8 cellular contexts compared by ENCODE assay signal in genomic region chr14:55102141-55102547, GRCh38. TPM values are rescaled to one million over a fixed set of nuclear protein-coding genes. Genes with fewer than 3 reads are reported as not detected.
DNase-seq lines count a peak whose midpoint lies in the region; ATAC-seq and TF ChIP-seq lines count a peak whose summit lies in the region.

No MANE protein-coding gene starts in this region.

- no peak overlapping the region for H2AK5ac ChIP-seq in mesendoderm (ENCODE audit: low read length)

- no peaks in the 10 kb centered on the region for H3K36me3 ChIP-seq in mesendoderm (ENCODE audit: control insufficient read depth, insufficient read depth, low read length)

- H3K4me1 ChIP-seq in mesendoderm (ENCODE audit: control insufficient read depth, low read depth, low read length): peaks cover 7% of the 10 kb centered on the region

- no peak overlapping the region for H2BK15ac ChIP-seq in mesendoderm (replicated peaks; ENCODE audit: low read depth)

- H3K9ac ChIP-seq in mesendoderm (ENCODE audit: low read length): no peak overlapping the region

- H4K8ac ChIP-seq in mesendoderm (ENCODE audit: low read depth, low read length): no peak overlapping the region

- ATAC-seq in GM18858 (IDR thresholded peaks at IDR 0.05; ENCODE audit: unreplicated experiment) (peak; percentile 54), HG02981 (IDR thresholded peaks at IDR 0.05; ENCODE audit: unreplicated experiment) (peak; percentile 70)

- peak overlapping the region in 55 of 59 donors; percentile 1 to 92 (median 72) for H3K27ac ChIP-seq in dorsolateral prefrontal cortex
- H3K27ac ChIP-seq in mesendoderm (ENCODE audit: low read depth, low read length): peak overlapping the region; percentile 12
- no peak overlapping the region for H3K27ac ChIP-seq in substantia nigra (ENCODE audit: low read depth, low read length, poor library complexity, severe bottlenecking)

- no peak overlapping the region for H3K4ac ChIP-seq in mesendoderm (ENCODE audit: low read depth, low read length)

- H3K4me2 ChIP-seq in mesendoderm (ENCODE audit: low read length): no peak overlapping the region

- no peaks in the 10 kb centered on the region for H3K79me1 ChIP-seq in mesendoderm (ENCODE audit: low read length)

- intact Hi-C loops in dorsolateral prefrontal cortex (cut with DNase I): no loop called here

- H3K4me3 ChIP-seq in AG09309 (ENCODE audit: control insufficient read depth, low read depth, low read length) (no peak overlapping the region), dorsolateral prefrontal cortex (no peak overlapping the region), mesendoderm (ENCODE audit: low read length) (no peak overlapping the region)

- no peak overlapping the region for H3K18ac ChIP-seq in mesendoderm (ENCODE audit: low read length)

- no peak overlapping the region for H2BK120ac ChIP-seq in mesendoderm (ENCODE audit: low read depth, low read length)

- TF ChIP-seq CTCF in AG09309 (IDR thresholded peaks at IDR 0.05; ENCODE audit: control insufficient read depth, insufficient read depth, low read depth, low read length, missing control alignments) (no peak), dorsolateral prefrontal cortex (IDR thresholded peaks at IDR 0.05 in 54 of 56, conservative IDR thresholded peaks at IDR 0.05 in 2 of 56; ENCODE audit: low read depth in 1 of 56, partially characterized antibody in 56 of 56) (peak in 1 of 56 donors; percentile 6)

- H3K79me2 ChIP-seq in mesendoderm (ENCODE audit: control insufficient read depth, insufficient read depth, low read length): no peaks in the 10 kb centered on the region

- H3K23ac ChIP-seq in mesendoderm (ENCODE audit: low read length): no peak overlapping the region

- no peak overlapping the region for H2BK5ac ChIP-seq in mesendoderm (ENCODE audit: low read length)

- no peaks in the 10 kb centered on the region for H3K27me3 ChIP-seq in dorsolateral prefrontal cortex
- H3K27me3 ChIP-seq in mesendoderm (ENCODE audit: insufficient read depth, low read length, poor library complexity): no peaks in the 10 kb centered on the region

- H3K56ac ChIP-seq in mesendoderm (ENCODE audit: low read length): peak overlapping the region; percentile 3

- WGBS in mesendoderm (ENCODE audit: extremely low coverage, insufficient coverage, low lambda C conversion rate): no CpG with 5 or more reads among the region's 7 CpGs

- peak; percentile 100 for DNase-seq in AG09309 (ENCODE audit: low read depth)
- peak; percentile 86 to 97 for DNase-seq in NCI-H2081 (lab: John Stamatoyannopoulos, UW)
- peak; percentile 40 for DNase-seq in activated CD4-positive, CD25-positive, alpha-beta regulatory T cell treated with anti-CD3 and anti-CD28 coated beads, Interleukin-2, amount 50 U/mL, for 72 hours
- peak in 9 of 10 donors; percentile 46 to 76 (median 63) for DNase-seq in dorsolateral prefrontal cortex
- peak; percentile 81 for DNase-seq in mesendoderm
- DNase-seq in substantia nigra (lab: John Stamatoyannopoulos, UW): peak in 40 of 49 donors; percentile 10 to 77 (median 46)

- H4K5ac ChIP-seq in mesendoderm (ENCODE audit: low read length): no peak overlapping the region

RNA-seq across cellular contexts. Expression of gene LGALS3, which starts 26.9 kb away (rescaled TPM):
- 100 to 1,000 TPM in 4 of 120 experiments, 10 to 100 TPM in 116; 16.6 to 109 (median 36.7) TPM for total RNA-seq in dorsolateral prefrontal cortex
- polyA plus RNA-seq in mesendoderm (2013, experiment 1 of 2): 9.2 TPM
- polyA plus RNA-seq in mesendoderm (2013, experiment 2 of 2): 9.7 TPM

RNA-seq across cellular contexts. Expression of gene MAPK1IP1L, which starts 50.7 kb away (rescaled TPM):
- 10 to 100 TPM; 35.7 to 78.9 (median 53.0) TPM for total RNA-seq in dorsolateral prefrontal cortex
- 148 TPM for polyA plus RNA-seq in mesendoderm (2013, experiment 1 of 2)
- 159 TPM for polyA plus RNA-seq in mesendoderm (2013, experiment 2 of 2)

Comparison
In these comparisons a context has a peak if more than half of its experiments do, and no peak if none do; other contexts are left out.
1. DNase-seq: peak in every context shown above with its lines; median percentile 100 in AG09309; 92 in NCI-H2081; 81 in mesendoderm; 63 in dorsolateral prefrontal cortex; 46 in substantia nigra; 40 in activated CD4-positive, CD25-positive, alpha-beta regulatory T cell treated with anti-CD3 and anti-CD28 coated beads, Interleukin-2, amount 50 U/mL, for 72 hours.